ENCODE assay signal across 7 cellular contexts in genomic region chr16:81778861-81779539, GRCh38. TPM values are rescaled to one million over a fixed set of nuclear protein-coding genes. Genes with fewer than 3 reads are reported as not detected.
A peak's percentile ranks its signal among the peaks of the same experiment; 100 is the strongest.
DNase-seq lines count a peak whose midpoint lies in the region; ATAC-seq and FAIRE-seq lines count a peak whose summit lies in the region.

Gene PLCG2, plus strand, starts transcription at chr16:81779291. Its CDS starts 6,699 bp downstream, at chr16:81785990.

- ATAC-seq in HG02588 (IDR thresholded peaks at IDR 0.05; ENCODE audit: unreplicated experiment): peak; percentile 92

- DNase-seq in GM18507 (ENCODE audit: extremely low spot score, insufficient read length, low read depth) (peak; percentile 79), NCI-H146 (lab: John Stamatoyannopoulos, UW) (peak; percentile 55), dermis microvascular lymphatic vessel endothelial cell (ENCODE audit: low read depth in 2 of 2) (peak; percentile 30 to 71), lung microvascular endothelial cell (ENCODE audit: low read depth in 2 of 2) (peak; percentile 62 to 73)
- peak; percentile 42 to 45 for DNase-seq in activated CD4-positive, alpha-beta T cell treated with anti-CD3 and anti-CD28 coated beads for 4 hours
- peak; percentile 69 for DNase-seq in stimulated activated CD8-positive, alpha-beta memory T cell treated with anti-CD3 and anti-CD28 coated beads, Interleukin-12 subunit alpha, Interleukin-12 subunit beta, amount 100 ng/mL, for 4 hours (ENCODE audit: low read depth)

- FAIRE-seq in GM18507 (lab: Jason Lieb, UNC): peak; percentile 67

RNA-seq across cellular contexts. Expression of gene PLCG2, which starts in this region (rescaled TPM):
- total RNA-seq in dermis microvascular lymphatic vessel endothelial cell: 10.4 and 25.9 TPM in 2 replicates
- 8.5 and 10.9 TPM in 2 replicates for total RNA-seq in lung microvascular endothelial cell

Comparison
In these comparisons a context has a peak if more than half of its experiments do, and no peak if none do; other contexts are left out.
1. Peak in every context shown above with its lines: DNase-seq and ATAC-seq.